20 cellular contexts compared by ENCODE assay signal in the genomic region with DNA sequence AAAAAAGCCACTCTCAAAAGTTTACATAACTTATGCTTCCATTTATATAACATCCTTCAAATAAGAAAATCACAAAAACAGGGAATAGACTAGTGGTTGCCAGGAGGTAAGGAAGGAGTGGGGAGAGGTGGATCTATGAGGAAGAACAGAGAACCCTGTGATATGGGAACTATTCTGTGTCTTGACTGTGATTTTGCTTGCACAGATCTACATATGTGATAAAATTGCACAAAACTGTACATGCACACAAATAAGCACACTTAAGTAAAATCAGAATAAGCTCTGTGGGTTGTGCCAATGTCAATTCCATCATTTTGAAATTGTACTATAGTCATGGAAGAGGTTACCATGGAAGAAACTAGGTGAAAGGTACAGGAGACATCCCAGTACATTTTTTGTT.
"Had no signal": no experiment of that assay in that cellular context is flagged by ENCODE, and none has a peak within 500 bp of the region (broad histone marks: within the 10 kb centered on the region; RNA-seq: fewer than 3 reads in every experiment).

No MANE protein-coding gene starts in this region.

- DNase-seq: activated CD4-positive, alpha-beta T cell treated with anti-CD3 and anti-CD28 coated beads for 4 hours; activated CD4-positive, alpha-beta T cell treated with anti-CD3 and anti-CD28 coated beads, Interleukin-2, amount 50 U/mL, for 48 hours; activated CD4-positive, CD25-positive, alpha-beta regulatory T cell; activated effector memory CD4-positive, alpha-beta T cell treated with Interleukin-2 at 50 U/mL for 16 hours; activated naive CD4-positive, alpha-beta T cell treated with anti-CD3 and anti-CD28 coated beads, Interleukin-2, amount 50 U/mL, for 16 hours; activated naive CD8-positive, alpha-beta T cell treated with anti-CD3 and anti-CD28 coated beads, Interleukin-2, amount 50 U/mL, for 24 hours; activated T-cell treated with anti-CD3 and anti-CD28 coated beads, Interleukin-2, amount 50 U/mL, for 72 hours; amygdala; caudate nucleus; cortex of kidney; effector memory CD8-positive, alpha-beta T cell; erythroblast; gastrocnemius medialis; islet precursor cell; left ventricle myocardium inferior; mesendoderm; natural killer cell; occipital lobe; stimulated activated CD4-positive, alpha-beta T cell treated with anti-CD3 and anti-CD28 coated beads, Interleukin-2, amount 100 ng/mL, for 24 hours; stimulated activated naive CD4-positive, alpha-beta T cell treated with Interleukin-2 at 50 U/mL for 16 hours had no signal

- ATAC-seq: activated naive CD8-positive, alpha-beta T cell treated with anti-CD3 and anti-CD28 coated beads, Interleukin-2, amount 50 U/mL, for 24 hours; effector memory CD8-positive, alpha-beta T cell; gastrocnemius medialis; natural killer cell had no signal
